Comparison of ENCODE assay signal across 8 cellular contexts in genomic region chr14:104768437-104769323, GRCh38. TPM values are rescaled to one million over a fixed set of nuclear protein-coding genes. Genes with fewer than 3 reads are reported as not detected.
A peak's percentile ranks its signal among the peaks of the same experiment; 100 is the strongest.
DNase-seq lines count a peak whose midpoint lies in the region; ATAC-seq, FAIRE-seq and TF ChIP-seq lines count a peak whose summit lies in the region.

No MANE protein-coding gene starts in this region.

- H3K36me3 ChIP-seq in kidney (ENCODE audit: control insufficient read depth in 1 of 2, insufficient read depth in 2 of 2, low read length in 2 of 2), result no peaks in the 10 kb centered on the region

- intact Hi-C loops in kidney (cut with DNase I), result no loop called here

- no peak overlapping the region for H3K4me3 ChIP-seq in kidney (ENCODE audit: low read length in 2 of 2)

- H3K27ac ChIP-seq in kidney (ENCODE audit: low read depth in 2 of 2, low read length in 2 of 2), result peak overlapping the region in 1 of 2 donors; percentile 37

- FAIRE-seq in kidney (lab: Jason Lieb, UNC), result no peak

- TF ChIP-seq CTCF in GM12801 (IDR thresholded peaks at IDR 0.05; ENCODE audit: extremely low read depth, insufficient read length), result peak; percentile 38
- peak; percentile 96 for TF ChIP-seq CTCF in kidney (IDR thresholded peaks at IDR 0.05; ENCODE audit: borderline replicate concordance, extremely low read depth, insufficient read depth)

- H3K4me1 ChIP-seq in kidney (ENCODE audit: control insufficient read depth in 1 of 2, insufficient read depth in 1 of 2, low read depth in 1 of 2, low read length in 2 of 2), result peaks cover 0 to 7% of the 10 kb centered on the region in 2 donors

- H3K9ac ChIP-seq in kidney (ENCODE audit: low read length in 2 of 2), result no peak overlapping the region

- ATAC-seq in HG02970 (IDR thresholded peaks at IDR 0.05; ENCODE audit: low FRiP score, unreplicated experiment) (peak; percentile 71), GM21528 (IDR thresholded peaks at IDR 0.05; ENCODE audit: low FRiP score, unreplicated experiment) (no peak)

- peaks cover 0 to 3% of the 10 kb centered on the region in 2 donors for H3K9me3 ChIP-seq in kidney (ENCODE audit: control insufficient read depth in 1 of 2, low read length in 2 of 2)

- DNase-seq in NCI-H345 (lab: John Stamatoyannopoulos, UW), result peak; percentile 79
- peak; percentile 81 for DNase-seq in activated CD4-positive, CD25-positive, alpha-beta regulatory T cell treated with anti-CD3 and anti-CD28 coated beads, Interleukin-2, amount 50 U/mL, for 16 hours (ENCODE audit: low read depth, low spot score)
- peak; percentile 82 for DNase-seq in central memory CD4-positive, alpha-beta T cell
- DNase-seq in kidney, result peak; percentile 95
- DNase-seq in stimulated activated CD4-positive, alpha-beta T cell treated with anti-CD3 and anti-CD28 coated beads, Interleukin-1b, Interleukin-23, amount 100 ng/mL, for 4 hours (ENCODE audit: low read depth in 2 of 2), result peak; percentile 93 to 95

RNA-seq across cellular contexts. Expression of gene SIVA1, which starts 15.7 kb away (rescaled TPM):
- total RNA-seq in kidney, result 65.7 TPM
- 124 TPM for polyA plus RNA-seq in kidney (ENCODE audit: insufficient read depth, low read depth, low replicate concordance)

RNA-seq across cellular contexts. Expression of gene AKT1, which starts 26.9 kb away (rescaled TPM):
- total RNA-seq in kidney, result 125 TPM
- polyA plus RNA-seq in kidney (ENCODE audit: insufficient read depth, low read depth, low replicate concordance), result 70.6 TPM

RNA-seq across cellular contexts. Expression of gene ZBTB42, which starts 32.2 kb away (rescaled TPM):
- total RNA-seq in kidney, result 10.0 TPM
- 3.9 TPM for polyA plus RNA-seq in kidney (ENCODE audit: insufficient read depth, low read depth, low replicate concordance)

RNA-seq across cellular contexts. Expression of gene ADSS1, which starts 44.7 kb away (rescaled TPM):
- 7.5 TPM for total RNA-seq in kidney
- polyA plus RNA-seq in kidney (ENCODE audit: insufficient read depth, low read depth, low replicate concordance), result 16.5 TPM
